ENCODE assay signal across 8 cellular contexts in the genomic region with DNA sequence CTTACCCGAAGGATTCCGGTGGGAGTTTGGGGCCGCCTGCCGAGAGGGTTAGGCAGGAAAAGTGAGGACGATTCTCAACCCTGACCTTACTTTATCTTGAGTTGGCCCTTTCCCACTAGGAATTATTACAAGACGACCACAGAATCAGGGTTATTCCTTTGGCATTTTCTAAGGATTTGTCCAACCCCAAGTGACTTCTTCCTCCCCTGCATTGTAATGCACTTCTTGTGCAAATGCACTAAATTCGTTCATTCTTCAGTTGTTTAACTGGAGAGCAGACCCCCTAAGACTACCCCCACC. TPM values are rescaled to one million over a fixed set of nuclear protein-coding genes. Genes with fewer than 3 reads are reported as not detected.
DNase-seq lines count a peak whose midpoint lies in the region; ATAC-seq and TF ChIP-seq lines count a peak whose summit lies in the region.

No MANE protein-coding gene starts in this region.

- H3K9me3 Mint-ChIP-seq in activated CD4-positive, alpha-beta memory T cell treated with anti-CD3 and anti-CD28 coated beads, Interleukin-2, amount 10 ng/mL, durations not matched to agents 7 days and 5 days = no peaks in the 10 kb centered on the region

- TF ChIP-seq CTCF in HL-60 (IDR thresholded peaks at IDR 0.05; ENCODE audit: insufficient read depth, low read length) (no peak), spleen (IDR thresholded peaks at IDR 0.05 in 8 of 11, conservative IDR thresholded peaks at IDR 0.05 in 3 of 11) (no peak)

- DNase-seq in HL-60 (ENCODE audit: low read depth in 1 of 2, low spot score in 1 of 2) (no peak), spleen (no peak), GM19238 (ENCODE audit: insufficient read length, low spot score) (no peak)
- DNase-seq in activated CD4-positive, alpha-beta memory T cell treated with anti-CD3 and anti-CD28 coated beads, Interleukin-2, amount 10 ng/mL, durations not matched to agents 7 days and 5 days = no peak

- H3K27me3 Mint-ChIP-seq in activated CD4-positive, alpha-beta memory T cell treated with anti-CD3 and anti-CD28 coated beads, Interleukin-2, amount 10 ng/mL, durations not matched to agents 7 days and 5 days = no peaks in the 10 kb centered on the region

- POLR2A ChIA-PET in activated CD4-positive, alpha-beta memory T cell treated with anti-CD3 and anti-CD28 coated beads, Interleukin-2, amount 10 ng/mL, durations not matched to agents 7 days and 5 days (lab: Charles Lee) = interaction anchor here (0.6 to 3.8 kb wide), 30 partner anchors 11 to 561 kb away, joined by 3 to 19 read pairs (median 4); a partner anchor contains a TSS

- H3K4me3 ChIP-seq in HL-60 (replicated peaks; ENCODE audit: insufficient read depth, low read length) (peak overlapping the region; percentile 86), iPS-11a (ENCODE audit: low read depth, low read length) (peak overlapping the region; percentile 94), spleen (peak overlapping the region; percentile 49 to 95 (median 80))

- H3K4me3 Mint-ChIP-seq in activated CD4-positive, alpha-beta memory T cell treated with anti-CD3 and anti-CD28 coated beads, Interleukin-2, amount 10 ng/mL, durations not matched to agents 7 days and 5 days = peak overlapping the region; percentile 83

- H3K27ac Mint-ChIP-seq in activated CD4-positive, alpha-beta memory T cell treated with anti-CD3 and anti-CD28 coated beads, Interleukin-2, amount 10 ng/mL, durations not matched to agents 7 days and 5 days = peak overlapping the region; percentile 86

- H3K27ac ChIP-seq in HL-60 (replicated peaks) (peak overlapping the region; percentile 87), spleen (peak overlapping the region; percentile 50 to 94 (median 88))

- no peak for TF ChIP-seq POLR2A in spleen (IDR thresholded peaks at IDR 0.05)

- 2 to 5% (median 3%) methylated on average over 7 of the region's 7 CpGs for WGBS in spleen, 5 donors

- H3K36me3 Mint-ChIP-seq in activated CD4-positive, alpha-beta memory T cell treated with anti-CD3 and anti-CD28 coated beads, Interleukin-2, amount 10 ng/mL, durations not matched to agents 7 days and 5 days (ENCODE audit: low read depth) = peaks cover 16% of the 10 kb centered on the region

- H3K4me1 Mint-ChIP-seq in activated CD4-positive, alpha-beta memory T cell treated with anti-CD3 and anti-CD28 coated beads, Interleukin-2, amount 10 ng/mL, durations not matched to agents 7 days and 5 days = peaks cover 49% of the 10 kb centered on the region

- peaks cover 13 to 59% (median 32%) of the 10 kb centered on the region in 6 donors for H3K4me1 ChIP-seq in spleen

- H3K27me3 ChIP-seq in HL-60 (ENCODE audit: insufficient read depth, poor library complexity, severe bottlenecking) (no peaks in the 10 kb centered on the region), spleen (replicated peaks in 1 of 7) (no peaks in the 10 kb centered on the region)

- H3K9me3 ChIP-seq in spleen = no peaks in the 10 kb centered on the region

- no peaks in the 10 kb centered on the region for H3K36me3 ChIP-seq in spleen

- ATAC-seq in HG03378 (IDR thresholded peaks at IDR 0.05; ENCODE audit: unreplicated experiment) = no peak
- ATAC-seq in GM18909 (IDR thresholded peaks at IDR 0.05; ENCODE audit: poor library complexity, unreplicated experiment) = no peak
- ATAC-seq in HG03354 (IDR thresholded peaks at IDR 0.05; ENCODE audit: poor library complexity, severe bottlenecking, unreplicated experiment) = no peak

- CTCF ChIA-PET in activated CD4-positive, alpha-beta memory T cell treated with anti-CD3 and anti-CD28 coated beads, Interleukin-2, amount 10 ng/mL, durations not matched to agents 7 days and 5 days (lab: Charles Lee) = interaction anchor here (0.8 to 2.8 kb wide), 5 partner anchors 45 to 240 kb away, joined by 3 to 13 read pairs (median 5); no protein-coding TSS in a partner anchor

- intact Hi-C loops in spleen (cut with DNase I; ENCODE audit: low total_unique reads) = no loop called here

RNA-seq across cellular contexts. Expression of a gene that starts 0.4 kb away (rescaled TPM):
- total RNA-seq in activated CD4-positive, alpha-beta memory T cell treated with anti-CD3 and anti-CD28 coated beads, Interleukin-2, amount 10 ng/mL, durations not matched to agents 7 days and 5 days = 1 to 10 TPM; 1.6 to 2.1 TPM
- 1 to 10 TPM in 1 of 7 donors, under 1 TPM in 4, not detected in 2; 0.32 to 2.3 (median 0.84) TPM for total RNA-seq in spleen
- under 1 TPM; 0.58 to 0.91 (median 0.74) TPM for polyA plus RNA-seq in spleen

RNA-seq across cellular contexts. Expression of a gene that starts 0.8 kb away (rescaled TPM):
- total RNA-seq in activated CD4-positive, alpha-beta memory T cell treated with anti-CD3 and anti-CD28 coated beads, Interleukin-2, amount 10 ng/mL, durations not matched to agents 7 days and 5 days = 10 to 100 TPM; 16.5 TPM
- total RNA-seq in spleen = 10 to 100 TPM in 4 of 7 donors, 1 to 10 TPM in 3; 8.7 to 12.7 (median 10.7) TPM
- 1 to 10 TPM; 4.2 to 6.1 (median 4.7) TPM for polyA plus RNA-seq in spleen
